ENCODE assay signal across 8 cellular contexts in genomic region chr20:51220293-51220706, GRCh38.
DNase-seq lines count a peak whose midpoint lies in the region; ATAC-seq and TF ChIP-seq lines count a peak whose summit lies in the region.

No MANE protein-coding gene starts in this region.

- DNase-seq in CD8-positive, alpha-beta T cell, result peak; percentile 21 to 67 (median 42)
- DNase-seq in Karpas-422 (peak; percentile 81), esophagus squamous epithelium (lab: John Stamatoyannopoulos, UW) (no peak), posterior cingulate gyrus (peak in 7 of 10 donors; percentile 14 to 90 (median 50)), suprapubic skin (ENCODE audit: low spot score in 2 of 2) (no peak), DMS153 treated with DMSO at 0.1 percent for 48 hours (lab: John Stamatoyannopoulos, UW; ENCODE audit: unreplicated experiment) (no peak)
- DNase-seq in activated CD8-positive, alpha-beta memory T cell treated with anti-CD3 and anti-CD28 coated beads, Interleukin-2, amount 50 U/mL, for 4 hours, result peak; percentile 48

- H3K36me3 ChIP-seq in CD8-positive, alpha-beta T cell (ENCODE audit: insufficient read depth, low read length), result no peaks in the 10 kb centered on the region
- no peaks in the 10 kb centered on the region for H3K36me3 ChIP-seq in Karpas-422 (ENCODE audit: insufficient read depth, low read length)
- no peaks in the 10 kb centered on the region for H3K36me3 ChIP-seq in esophagus squamous epithelium
- H3K36me3 ChIP-seq in suprapubic skin, result no peaks in the 10 kb centered on the region

- H2AFZ ChIP-seq in Karpas-422 (ENCODE audit: low read length), result no peak overlapping the region

- no peak for TF ChIP-seq EP300 in suprapubic skin (IDR thresholded peaks at IDR 0.05)

- TF ChIP-seq POLR2A in esophagus squamous epithelium (IDR thresholded peaks at IDR 0.05) (no peak), suprapubic skin (IDR thresholded peaks at IDR 0.05) (no peak)

- H3K9me3 ChIP-seq in CD8-positive, alpha-beta T cell (ENCODE audit: low read length), result no peaks in the 10 kb centered on the region
- H3K9me3 ChIP-seq in Karpas-422 (ENCODE audit: low read length) (no peaks in the 10 kb centered on the region), esophagus squamous epithelium (peaks cover 0 to 8% (median 5%) of the 10 kb centered on the region in 3 donors), suprapubic skin (no peaks in the 10 kb centered on the region)

- POLR2A ChIA-PET in CD8-positive, alpha-beta T cell (lab: Charles Lee), result no interaction called here

- peaks cover 10% of the 10 kb centered on the region for H3K4me1 Mint-ChIP-seq in CD8-positive, alpha-beta T cell (ENCODE audit: low read depth)

- H3K79me2 ChIP-seq in Karpas-422 (ENCODE audit: low read length), result no peaks in the 10 kb centered on the region

- ATAC-seq in CD8-positive, alpha-beta T cell, result peak; percentile 54
- no peak for ATAC-seq in GM18861 (IDR thresholded peaks at IDR 0.05; ENCODE audit: unreplicated experiment)

- no peaks in the 10 kb centered on the region for H3K9me2 ChIP-seq in Karpas-422 (replicated peaks; ENCODE audit: insufficient read depth, low read length)

- H3K27me3 ChIP-seq in CD8-positive, alpha-beta T cell (ENCODE audit: insufficient read depth, low read length), result peaks cover 4% of the 10 kb centered on the region
- H3K27me3 ChIP-seq in Karpas-422 (ENCODE audit: low read length) (no peaks in the 10 kb centered on the region), esophagus squamous epithelium (peaks cover 0 to 56% (median 0%) of the 10 kb centered on the region in 4 donors), suprapubic skin (peaks cover 30% of the 10 kb centered on the region)

- no peak overlapping the region for H3K4me3 Mint-ChIP-seq in CD8-positive, alpha-beta T cell

- H3K4me1 ChIP-seq in CD8-positive, alpha-beta T cell (ENCODE audit: insufficient read depth, low read length), result no peaks in the 10 kb centered on the region
- peaks cover 5% of the 10 kb centered on the region; the same call in 1 of the 2 replicates for H3K4me1 ChIP-seq in Karpas-422 (ENCODE audit: low read length)
- H3K4me1 ChIP-seq in esophagus squamous epithelium, result peaks cover 0 to 18% (median 3%) of the 10 kb centered on the region in 3 donors
- no peaks in the 10 kb centered on the region for H3K4me1 ChIP-seq in suprapubic skin

- H3K4me3 ChIP-seq in CD8-positive, alpha-beta T cell (ENCODE audit: low read depth, low read length), result no peak overlapping the region
- H3K4me3 ChIP-seq in Karpas-422 (ENCODE audit: low read length) (no peak overlapping the region), esophagus squamous epithelium (no peak overlapping the region), suprapubic skin (no peak overlapping the region)

- intact Hi-C loops in CD8-positive, alpha-beta T cell (cut with DNase I, micrococcal nuclease), result loop anchor here (1.0 to 10.0 kb wide), 4 partner anchors 86 to 405 kb away; no protein-coding TSS in a partner anchor
- intact Hi-C loops in esophagus squamous epithelium (cut with DNase I) (loop anchor here (10.0 kb wide), 1 partner anchor 85 kb away; no protein-coding TSS in a partner anchor), posterior cingulate gyrus (cut with DNase I) (loop anchor here (2.0 kb wide), 1 partner anchor 87 kb away; no protein-coding TSS in a partner anchor)

- H3K4me2 ChIP-seq in Karpas-422 (ENCODE audit: low read depth, low read length, poor library complexity, severe bottlenecking), result no peak overlapping the region

- TF ChIP-seq CTCF in CD8-positive, alpha-beta T cell (IDR thresholded peaks at IDR 0.05), result peak; percentile 81
- TF ChIP-seq CTCF in esophagus squamous epithelium (IDR thresholded peaks at IDR 0.05) (peak; percentile 54 to 84 (median 73)), suprapubic skin (IDR thresholded peaks at IDR 0.05) (peak in 1 of 2 donors; percentile 94)

- peaks cover 57% of the 10 kb centered on the region for H3K27me3 Mint-ChIP-seq in CD8-positive, alpha-beta T cell (ENCODE audit: low read depth)

- WGBS in esophagus squamous epithelium, 2 donors, result 28 to 30% methylated on average over 12 to 15 of the region's 15 CpGs
- WGBS in suprapubic skin, result 28% methylated on average over 15 of the region's 15 CpGs

- H3K9me3 Mint-ChIP-seq in CD8-positive, alpha-beta T cell, result peaks cover 10% of the 10 kb centered on the region

- no peak overlapping the region for H3K9ac ChIP-seq in Karpas-422 (ENCODE audit: low read length)

- CTCF ChIA-PET in CD8-positive, alpha-beta T cell (lab: Charles Lee), result interaction anchor here (0.9 to 1.4 kb wide), 3 partner anchors 9 to 15 kb away, joined by 3 to 6 read pairs (median 3); no protein-coding TSS in a partner anchor

- H3K27ac Mint-ChIP-seq in CD8-positive, alpha-beta T cell, result no peak overlapping the region

- H3K36me3 Mint-ChIP-seq in CD8-positive, alpha-beta T cell, result no peaks in the 10 kb centered on the region

- H4K20me1 ChIP-seq in Karpas-422 (ENCODE audit: insufficient read depth, low read depth, low read length), result no peaks in the 10 kb centered on the region

- H3K27ac ChIP-seq in CD8-positive, alpha-beta T cell (ENCODE audit: low read depth, low read length), result no peak overlapping the region
- H3K27ac ChIP-seq in Karpas-422 (ENCODE audit: low read length) (no peak overlapping the region), esophagus squamous epithelium (no peak overlapping the region), suprapubic skin (no peak overlapping the region)

Comparison
In these comparisons a context has a peak if more than half of its experiments do, and no peak if none do; other contexts are left out.
1. DNase-seq: peak in CD8-positive, alpha-beta T cell (7 of 7), Karpas-422 (single experiment), activated CD8-positive, alpha-beta memory T cell treated with anti-CD3 and anti-CD28 coated beads, Interleukin-2, amount 50 U/mL, for 4 hours (single experiment) and posterior cingulate gyrus (7 of 10); none in esophagus squamous epithelium (single experiment), suprapubic skin (0 of 2) and DMS153 treated with DMSO at 0.1 percent for 48 hours (single experiment).